In the genomic region with DNA sequence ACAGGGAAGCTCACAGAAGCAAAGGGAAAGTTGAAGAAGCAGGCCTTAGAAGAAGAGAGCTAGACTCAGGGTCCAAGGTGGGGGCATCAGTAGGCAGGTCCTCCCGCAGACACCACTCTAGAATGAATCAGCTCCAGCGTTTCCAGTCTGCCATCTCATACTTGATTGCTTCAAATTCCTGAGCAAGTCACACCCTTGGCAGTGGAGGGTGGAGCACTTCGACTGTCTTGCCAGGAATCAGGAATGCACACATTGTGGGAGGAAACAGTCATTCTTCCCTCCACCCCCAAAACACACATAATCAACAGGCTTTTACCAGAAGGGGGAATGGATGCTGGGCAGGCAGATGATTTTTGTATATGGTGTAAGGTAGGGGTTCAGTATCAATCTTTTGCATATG, we compare ENCODE assay signal across 10 cellular contexts.
DNase-seq lines count a peak whose midpoint lies in the region; ATAC-seq and TF ChIP-seq lines count a peak whose summit lies in the region.
"Had no signal": no experiment of that assay in that cellular context is flagged by ENCODE, and none has a peak within 500 bp of the region (broad histone marks: within the 10 kb centered on the region; RNA-seq: fewer than 3 reads in every experiment).

No MANE protein-coding gene starts in this region.

- peak; percentile 70 for DNase-seq in HFF-Myc (ENCODE audit: extremely low read depth, low read depth)
- DNase-seq in ascending aorta (ENCODE audit: low spot score in 2 of 2) = peak in 1 of 2 donors; percentile 72
- DNase-seq in right cardiac atrium = peak in 1 of 3 donors; percentile 42
- peak; percentile 90 for DNase-seq in stromal cell of bone marrow (ENCODE audit: low read depth)
- DNase-seq in NOMO-1 (lab: John Stamatoyannopoulos, UW; ENCODE audit: unreplicated experiment in 2 of 2) = no peak
- DNase-seq in activated T-cell treated with anti-CD3 and anti-CD28 coated beads for 4 hours = no peak
- DNase-seq in MM.1S = no peak
- DNase-seq: midbrain, NCI-H2081 had no signal

- H3K36me3 ChIP-seq in ascending aorta (no peaks in the 10 kb centered on the region), MM.1S (replicated peaks; ENCODE audit: insufficient read depth, low read length) (no peaks in the 10 kb centered on the region)

- no peak for TF ChIP-seq CTCF in HFF-Myc (IDR thresholded peaks at IDR 0.05; ENCODE audit: low read depth, low read length, missing control alignments)
- TF ChIP-seq CTCF in ascending aorta (IDR thresholded peaks at IDR 0.05) = no peak
- TF ChIP-seq CTCF in MM.1S (IDR thresholded peaks at IDR 0.05; ENCODE audit: low read length) = no peak

- H3K9me2 ChIP-seq in MM.1S (replicated peaks; ENCODE audit: insufficient read depth, low read length) = no peaks in the 10 kb centered on the region

- H4K20me1 ChIP-seq in MM.1S (ENCODE audit: insufficient read depth, low read length) = no peaks in the 10 kb centered on the region

- H3K4me3 ChIP-seq in HFF-Myc (replicated peaks; ENCODE audit: low read depth, low read length) = no peak overlapping the region
- H3K4me3 ChIP-seq in ascending aorta = no peak overlapping the region
- H3K4me3 ChIP-seq in right cardiac atrium (ENCODE audit: low read length) = no peak overlapping the region
- H3K4me3 ChIP-seq in MM.1S (ENCODE audit: low read length) = no peak overlapping the region

- H3K4me2 ChIP-seq in MM.1S (ENCODE audit: low read depth, low read length) = no peak overlapping the region

- H3K4me1 ChIP-seq in ascending aorta (peaks cover 0 to 7% of the 10 kb centered on the region in 2 donors), right cardiac atrium (ENCODE audit: control insufficient read depth, insufficient read depth, low read length) (peaks cover 5% of the 10 kb centered on the region), MM.1S (ENCODE audit: low read length) (no peaks in the 10 kb centered on the region)

- H3K79me2 ChIP-seq in MM.1S (ENCODE audit: low read length) = no peaks in the 10 kb centered on the region

- ATAC-seq in right cardiac atrium (peak; percentile 72), HG03520 (IDR thresholded peaks at IDR 0.05; ENCODE audit: unreplicated experiment) (no peak)

- H3K9me3 ChIP-seq in ascending aorta (no peaks in the 10 kb centered on the region), right cardiac atrium (ENCODE audit: control insufficient read depth, low read length) (no peaks in the 10 kb centered on the region), MM.1S (replicated peaks; ENCODE audit: insufficient read depth, low read length) (no peaks in the 10 kb centered on the region)

- 50% methylated on average over 3 of the region's 3 CpGs for WGBS in right cardiac atrium

- H3K27ac ChIP-seq in ascending aorta (peak overlapping the region; percentile 6 to 44), right cardiac atrium (ENCODE audit: low read length) (no peak overlapping the region), MM.1S (ENCODE audit: low read length) (no peak overlapping the region)

- no peaks in the 10 kb centered on the region for H3K27me3 ChIP-seq in ascending aorta
- no peaks in the 10 kb centered on the region for H3K27me3 ChIP-seq in right cardiac atrium (ENCODE audit: control insufficient read depth, insufficient read depth)
- no peaks in the 10 kb centered on the region for H3K27me3 ChIP-seq in MM.1S (replicated peaks; ENCODE audit: insufficient read depth, low read length)

- intact Hi-C loops in ascending aorta (cut with DNase I) = no loop called here
- intact Hi-C loops in right cardiac atrium (cut with DNase I) = no loop called here

- no peak overlapping the region for H3K9ac ChIP-seq in MM.1S (ENCODE audit: low read length)

- H2AFZ ChIP-seq in MM.1S (ENCODE audit: low read length) = no peak overlapping the region

- no peaks in the 10 kb centered on the region for H3F3A ChIP-seq in MM.1S (ENCODE audit: insufficient read depth, low read length)

Comparison
In these comparisons a context has a peak if more than half of its experiments do, and no peak if none do; other contexts are left out.
1. DNase-seq: peak in HFF-Myc (single experiment) and stromal cell of bone marrow (single experiment); none in NOMO-1 (0 of 2), activated T-cell treated with anti-CD3 and anti-CD28 coated beads for 4 hours (single experiment) and MM.1S (single experiment).
2. H3K27ac ChIP-seq: peak in ascending aorta (2 of 2); none in right cardiac atrium (single experiment) and MM.1S (single experiment).